ENCODE assay signal across 24 cellular contexts in genomic region chr1:1099506-1100183, GRCh38. TPM values are rescaled to one million over a fixed set of nuclear protein-coding genes. Genes with fewer than 3 reads are reported as not detected.
A peak's percentile ranks its signal among the peaks of the same experiment; 100 is the strongest.
DNase-seq lines count a peak whose midpoint lies in the region; ATAC-seq and FAIRE-seq lines count a peak whose summit lies in the region.
"Had no signal": no experiment of that assay in that cellular context is flagged by ENCODE, and none has a peak within 500 bp of the region (broad histone marks: within the 10 kb centered on the region; RNA-seq: fewer than 3 reads in every experiment).

No MANE protein-coding gene starts in this region.

- no peaks in the 10 kb centered on the region for H3K79me1 ChIP-seq in trophoblast cell (ENCODE audit: low read length)

- POLR2A ChIA-PET in CD4-positive, alpha-beta memory T cell (lab: Charles Lee; ENCODE audit: partially characterized antibody), result no interaction called here

- H4K8ac ChIP-seq in trophoblast cell (ENCODE audit: low read depth, low read length), result no peak overlapping the region

- H3K36me3 Mint-ChIP-seq in CD4-positive, alpha-beta memory T cell, result peaks cover 6% of the 10 kb centered on the region in 2 donors
- peaks cover 13% of the 10 kb centered on the region for H3K36me3 Mint-ChIP-seq in activated naive CD8-positive, alpha-beta T cell

- peak overlapping the region; percentile 13 to 85 (median 73) for H3K27ac Mint-ChIP-seq in CD4-positive, alpha-beta memory T cell
- H3K27ac Mint-ChIP-seq in activated naive CD8-positive, alpha-beta T cell, result peak overlapping the region; percentile 10
- H3K27ac Mint-ChIP-seq: endodermal cell; IgD-negative memory B cell; stimulated activated memory B cell treated with anti-CD40 and anti-IgM and Interleukin-4, amounts not matched to agents 10 μg/mL and 1 μg/mL and 100 μg/mL, for 72 hours; type B pancreatic cell had no signal

- H3K9me3 Mint-ChIP-seq in CD4-positive, alpha-beta memory T cell, result peaks cover 0 to 17% (median 13%) of the 10 kb centered on the region in 8 donors
- H3K9me3 Mint-ChIP-seq in activated naive CD8-positive, alpha-beta T cell (ENCODE audit: low read depth), result peaks cover 15% of the 10 kb centered on the region

- no CpG with 5 or more reads among the region's 4 CpGs for WGBS in trophoblast cell (ENCODE audit: extremely low coverage, insufficient coverage, insufficient read length)

- H2AK5ac ChIP-seq in trophoblast cell (ENCODE audit: low read length), result no peak overlapping the region

- no peak for DNase-seq in CD4-positive, alpha-beta memory T cell
- DNase-seq in trophoblast cell (no peak), SHP77 treated with DMSO at 0.1 percent for 48 hours (lab: John Stamatoyannopoulos, UW) (no peak)
- DNase-seq: activated CD4-positive, CD25-positive, alpha-beta regulatory T cell; aorta; endodermal cell; MG63; NCI-H2227 treated with DMSO at 0.1 percent for 48 hours; PC-3; sigmoid colon had no signal

- no peak overlapping the region for H3K18ac ChIP-seq in trophoblast cell (ENCODE audit: low read length)

- no peak overlapping the region for H3K23ac ChIP-seq in trophoblast cell (ENCODE audit: low read length)

- no peak overlapping the region for H2BK5ac ChIP-seq in trophoblast cell (ENCODE audit: low read depth, low read length, poor library complexity)

- H3K4me1 Mint-ChIP-seq in CD4-positive, alpha-beta memory T cell, result peaks cover 14 to 49% (median 36%) of the 10 kb centered on the region in 4 donors
- H3K4me1 Mint-ChIP-seq in activated naive CD8-positive, alpha-beta T cell (ENCODE audit: low read depth), result peaks cover 31% of the 10 kb centered on the region
- H3K4me1 Mint-ChIP-seq: endodermal cell had no signal

- peak overlapping the region in 6 of 8 donors; percentile 12 to 54 (median 31) for H3K4me3 Mint-ChIP-seq in CD4-positive, alpha-beta memory T cell
- peak overlapping the region; percentile 31 for H3K4me3 Mint-ChIP-seq in activated naive CD8-positive, alpha-beta T cell
- H3K4me3 Mint-ChIP-seq: endodermal cell; IgD-negative memory B cell; stimulated activated memory B cell treated with anti-CD40 and anti-IgM and Interleukin-4, amounts not matched to agents 10 μg/mL and 1 μg/mL and 100 μg/mL, for 72 hours; type B pancreatic cell had no signal

- H4K91ac ChIP-seq in trophoblast cell (ENCODE audit: low read depth, low read length), result no peak overlapping the region

- no peak overlapping the region for H3K4ac ChIP-seq in trophoblast cell (ENCODE audit: low read depth, low read length)

- intact Hi-C loops in CD4-positive, alpha-beta memory T cell (cut with micrococcal nuclease), result no loop called here

- H3K79me2 ChIP-seq in trophoblast cell (ENCODE audit: control insufficient read depth, insufficient read depth, low read length, poor library complexity), result no peaks in the 10 kb centered on the region

- H3K4me2 ChIP-seq in trophoblast cell (ENCODE audit: low read length), result no peak overlapping the region

- H4K12ac ChIP-seq in trophoblast cell (ENCODE audit: low read depth, low read length), result no peak overlapping the region

- H2BK120ac ChIP-seq in trophoblast cell (ENCODE audit: insufficient read depth, low read length, poor library complexity), result no peak overlapping the region

- H3K27me3 Mint-ChIP-seq in CD4-positive, alpha-beta memory T cell, result no peaks in the 10 kb centered on the region
- peaks cover 2% of the 10 kb centered on the region for H3K27me3 Mint-ChIP-seq in activated naive CD8-positive, alpha-beta T cell
- H3K27me3 Mint-ChIP-seq: IgD-negative memory B cell; stimulated activated memory B cell treated with anti-CD40 and anti-IgM and Interleukin-4, amounts not matched to agents 10 μg/mL and 1 μg/mL and 100 μg/mL, for 72 hours; type B pancreatic cell had no signal

- H3K27me3 ChIP-seq in CD4-positive, alpha-beta memory T cell (ENCODE audit: insufficient read depth, low read length), result no peaks in the 10 kb centered on the region
- H3K27me3 ChIP-seq in layer of hippocampus (ENCODE audit: control insufficient read depth, insufficient read depth, low read length) (no peaks in the 10 kb centered on the region), trophoblast cell (ENCODE audit: insufficient read depth, low read length) (no peaks in the 10 kb centered on the region)
- H3K27me3 ChIP-seq: MG63, sigmoid colon had no signal

- H2AFZ ChIP-seq in trophoblast cell (ENCODE audit: insufficient read depth, low read length, poor library complexity), result no peak overlapping the region

- FAIRE-seq in G401.6 (lab: Jason Lieb, UNC), result peak; percentile 95

- CTCF ChIA-PET in CD4-positive, alpha-beta memory T cell (lab: Charles Lee; ENCODE audit: partially characterized antibody), result no interaction called here

- no peak overlapping the region for H3K27ac ChIP-seq in CD4-positive, alpha-beta memory T cell (ENCODE audit: low read depth, low read length)
- H3K27ac ChIP-seq in layer of hippocampus (ENCODE audit: low read depth, low read length), result peak overlapping the region; percentile 48
- H3K27ac ChIP-seq in trophoblast cell (ENCODE audit: low read depth, low read length), result no peak overlapping the region
- H3K27ac ChIP-seq: sigmoid colon, SJSA1 had no signal

- no peak overlapping the region for H3K14ac ChIP-seq in trophoblast cell (ENCODE audit: low read length)

- H3K9me3 ChIP-seq in CD4-positive, alpha-beta memory T cell (ENCODE audit: control insufficient read depth in 1 of 2, low read length in 2 of 2), result no peaks in the 10 kb centered on the region
- H3K9me3 ChIP-seq in trophoblast cell (ENCODE audit: insufficient read depth, low read depth, low read length), result peaks cover 3% of the 10 kb centered on the region
- H3K9me3 ChIP-seq: sigmoid colon, SJSA1 had no signal

- ATAC-seq in HG03045 (IDR thresholded peaks at IDR 0.05; ENCODE audit: unreplicated experiment), result no peak
- ATAC-seq: HCT116; PC-3; stimulated activated memory B cell treated with anti-CD40 and anti-IgM and Interleukin-4, amounts not matched to agents 10 μg/mL and 1 μg/mL and 100 μg/mL, for 72 hours had no signal

- peaks cover 41% of the 10 kb centered on the region for H3K4me1 ChIP-seq in CD4-positive, alpha-beta memory T cell (ENCODE audit: insufficient read depth, low read length)
- H3K4me1 ChIP-seq in trophoblast cell (ENCODE audit: control insufficient read depth in 1 of 2, insufficient read depth in 2 of 2, low read length in 2 of 2), result no peaks in the 10 kb centered on the region
- H3K4me1 ChIP-seq: sigmoid colon, SJSA1 had no signal

- no peak overlapping the region for H3K4me3 ChIP-seq in CD4-positive, alpha-beta memory T cell (ENCODE audit: low read length in 2 of 2)
- H3K4me3 ChIP-seq in trophoblast cell (ENCODE audit: low read depth, low read length), result no peak overlapping the region
- H3K4me3 ChIP-seq: lung, MG63, sigmoid colon, SJSA1 had no signal

- H2BK12ac ChIP-seq in trophoblast cell (ENCODE audit: low read length), result no peak overlapping the region

- no peak overlapping the region for H3K9ac ChIP-seq in trophoblast cell (ENCODE audit: low read length)

- H3K36me3 ChIP-seq in CD4-positive, alpha-beta memory T cell (ENCODE audit: insufficient read depth, low read length), result no peaks in the 10 kb centered on the region
- H3K36me3 ChIP-seq in trophoblast cell (ENCODE audit: control insufficient read depth in 1 of 2, insufficient read depth in 2 of 2, low read length in 2 of 2), result peaks cover 0 to 5% of the 10 kb centered on the region in 2 experiments
- H3K36me3 ChIP-seq: sigmoid colon, SJSA1 had no signal

RNA-seq across cellular contexts. Expression of gene C1orf159, which starts 16.2 kb away (rescaled TPM):
- 10 to 100 TPM; 15.0 to 15.1 TPM for total RNA-seq in CD4-positive, alpha-beta memory T cell
- 1 to 10 TPM; 3.8 to 7.9 TPM for polyA plus RNA-seq in CD4-positive, alpha-beta memory T cell
- 12.1 and 12.5 TPM in 2 replicates for polyA plus RNA-seq in trophoblast cell (2013)

RNA-seq across cellular contexts. Expression of gene RNF223, which starts 25.5 kb away (rescaled TPM):
- total RNA-seq in CD4-positive, alpha-beta memory T cell, result not detected
- not detected for polyA plus RNA-seq in CD4-positive, alpha-beta memory T cell
- 3.2 and 3.4 TPM in 2 replicates for polyA plus RNA-seq in trophoblast cell (2013)
- total RNA-seq: aorta; cerebellum; endodermal cell; fibroblast of lung; osteoblast; sigmoid colon; SJSA1; T-helper 2 cell treated with Interferon-gamma antibody and Interleukin-4, amounts not matched to agents 100 ng/mL and 5 ng/mL, for 36 hours had no signal
- polyA plus RNA-seq: aorta, fibroblast of lung, IgD-negative memory B cell had no signal
